In genomic region chr6:5175635-5176034, GRCh38 we compare ENCODE assay signal across 2 cellular contexts.
TF ChIP-seq lines count a peak whose summit lies in the region.

No MANE protein-coding gene starts in this region.

TF ChIP-seq in HepG2, 621 proteins besides CTCF, POLR2A, EP300 and RAD21 (continued from another document):
- no peak for TF ChIP-seq ARID3A (IDR thresholded peaks at IDR 0.05; ENCODE audit: low read depth, low read length)
- TF ChIP-seq GATAD1 (CRISPR knock-in tag; IDR thresholded peaks at IDR 0.05), result no peak
- TF ChIP-seq ATF4 (CRISPR knock-in tag; IDR thresholded peaks at IDR 0.05), result no peak
- TF ChIP-seq ZNF30 (CRISPR knock-in tag; IDR thresholded peaks at IDR 0.05), result no peak
- TF ChIP-seq HDAC1 (CRISPR knock-in tag; IDR thresholded peaks at IDR 0.05), result no peak
- TF ChIP-seq ZNF619 (CRISPR knock-in tag; IDR thresholded peaks at IDR 0.05), result no peak
- TF ChIP-seq ZNF788 (CRISPR knock-in tag; IDR thresholded peaks at IDR 0.05; ENCODE audit: borderline replicate concordance), result no peak
- TF ChIP-seq PLSCR1 (CRISPR knock-in tag; IDR thresholded peaks at IDR 0.05; ENCODE audit: borderline replicate concordance), result no peak
- no peak for TF ChIP-seq EHMT2 (IDR thresholded peaks at IDR 0.05; ENCODE audit: borderline replicate concordance, low read depth, low read length)
- TF ChIP-seq ZNF678 (CRISPR knock-in tag; IDR thresholded peaks at IDR 0.05), result no peak
- TF ChIP-seq TEF (CRISPR knock-in tag; IDR thresholded peaks at IDR 0.05), result no peak
- no peak for TF ChIP-seq HCFC1 (IDR thresholded peaks at IDR 0.05; ENCODE audit: low read depth, low read length)
- no peak for TF ChIP-seq KDM2A (CRISPR knock-in tag; IDR thresholded peaks at IDR 0.05; ENCODE audit: borderline replicate concordance, low read depth)
- TF ChIP-seq ERF (CRISPR knock-in tag; IDR thresholded peaks at IDR 0.05), result no peak
- TF ChIP-seq ZNF670 (CRISPR knock-in tag; IDR thresholded peaks at IDR 0.05; ENCODE audit: borderline replicate concordance), result no peak

TF ChIP-seq in GM12878, 131 proteins besides CTCF, POLR2A, EP300 and RAD21 (continued from another document):
- TF ChIP-seq PRDM15 (CRISPR knock-in tag; IDR thresholded peaks at IDR 0.05), result no peak
- no peak for TF ChIP-seq SMAD5 (IDR thresholded peaks at IDR 0.05; ENCODE audit: low read depth)
- TF ChIP-seq ASH2L (IDR thresholded peaks at IDR 0.05; ENCODE audit: borderline replicate concordance, low read depth), result no peak
- TF ChIP-seq SMC3 (IDR thresholded peaks at IDR 0.05; ENCODE audit: borderline replicate concordance, low read length), result no peak
- TF ChIP-seq FOS (IDR thresholded peaks at IDR 0.05; ENCODE audit: borderline replicate concordance, extremely low read depth, insufficient read length), result no peak
- no peak for TF ChIP-seq RELB (IDR thresholded peaks at IDR 0.05; ENCODE audit: low read depth)
- TF ChIP-seq STAT3 (IDR thresholded peaks at IDR 0.05; ENCODE audit: low read depth, low read length), result no peak
- no peak for TF ChIP-seq CBX5 (IDR thresholded peaks at IDR 0.05; ENCODE audit: low read depth)
- TF ChIP-seq IKZF2 (IDR thresholded peaks at IDR 0.05), result no peak
- no peak for TF ChIP-seq ZNF592 (IDR thresholded peaks at IDR 0.05)
- TF ChIP-seq MEF2B (IDR thresholded peaks at IDR 0.05; ENCODE audit: partially characterized antibody, poor library complexity, severe bottlenecking), result no peak
- no peak for TF ChIP-seq CREM (IDR thresholded peaks at IDR 0.05; ENCODE audit: low read depth)
- TF ChIP-seq RB1 (IDR thresholded peaks at IDR 0.05; ENCODE audit: borderline replicate concordance), result no peak
- TF ChIP-seq CUX1 (IDR thresholded peaks at IDR 0.05; ENCODE audit: insufficient replicate concordance, low read depth, low read length), result no peak
- no peak for TF ChIP-seq E4F1 (IDR thresholded peaks at IDR 0.05; ENCODE audit: borderline replicate concordance, partially characterized antibody)
- TF ChIP-seq KAT2A (conservative IDR thresholded peaks at IDR 0.05; ENCODE audit: control insufficient read depth, low read depth, low read length), result no peak
- no peak for TF ChIP-seq YY1 (IDR thresholded peaks at IDR 0.05; ENCODE audit: low read depth, low read length)
- TF ChIP-seq ZSCAN29 (IDR thresholded peaks at IDR 0.05), result no peak
- TF ChIP-seq DPF2 (IDR thresholded peaks at IDR 0.05), result no peak
